In genomic region chr9:112494153-112494552, GRCh38 we compare ENCODE assay signal across 22 cellular contexts.
"Had no signal": no experiment of that assay in that cellular context is flagged by ENCODE, and none has a peak within 500 bp of the region (broad histone marks: within the 10 kb centered on the region; RNA-seq: fewer than 3 reads in every experiment).

No MANE protein-coding gene starts in this region.

- FAIRE-seq: astrocyte, endothelial cell of umbilical vein, frontal cortex had no signal

- H3K9me3 ChIP-seq: prostate gland had no signal

- ATAC-seq: activated CD4-positive, alpha-beta T cell treated with anti-CD3 and anti-CD28 coated beads for 36 hours; naive thymus-derived CD8-positive, alpha-beta T cell had no signal

- DNase-seq: activated B cell treated with CpG ODN at 0.5 μM for 24 hours; activated CD4-positive, alpha-beta memory T cell treated with anti-CD3 and anti-CD28 coated beads for 36 hours; activated CD4-positive, alpha-beta T cell treated with anti-CD3 and anti-CD28 coated beads for 36 hours; activated gamma-delta T cell treated with Interleukin-2 at 50 U/mL for 16 hours; central memory CD4-positive, alpha-beta T cell; effector memory CD4-positive, alpha-beta T cell; hippocampal formation; left ventricle myocardium inferior; stimulated activated CD4-positive, alpha-beta T cell treated with anti-CD3 and anti-CD28 coated beads, Interleukin-2, amount 100 ng/mL, for 48 hours; stimulated activated CD8-positive, alpha-beta memory T cell treated with anti-CD3 and anti-CD28 coated beads, Interleukin-4, amount 100 ng/mL, for 48 hours; stimulated activated naive CD4-positive, alpha-beta T cell; T1000 had no signal

- H3K36me3 ChIP-seq: esophagus muscularis mucosa, prostate gland, thoracic aorta had no signal

- H3K4me3 Mint-ChIP-seq: activated B cell treated with CpG ODN at 0.5 μM for 24 hours; activated CD4-positive, alpha-beta memory T cell treated with anti-CD3 and anti-CD28 coated beads for 36 hours; activated CD4-positive, alpha-beta T cell treated with anti-CD3 and anti-CD28 coated beads for 36 hours; activated naive CD4-positive, alpha-beta T cell treated with anti-CD3 and anti-CD28 coated beads, Interleukin-2, amount 50 U/mL, for 24 hours; naive thymus-derived CD8-positive, alpha-beta T cell; type B pancreatic cell had no signal

- H3K4me1 ChIP-seq: esophagus muscularis mucosa, prostate gland had no signal

- H3K4me3 ChIP-seq: esophagus muscularis mucosa, left ventricle myocardium inferior, prostate gland, thoracic aorta had no signal

- H3K27ac Mint-ChIP-seq: activated B cell treated with CpG ODN at 0.5 μM for 24 hours; activated CD4-positive, alpha-beta memory T cell treated with anti-CD3 and anti-CD28 coated beads for 36 hours; activated CD4-positive, alpha-beta T cell treated with anti-CD3 and anti-CD28 coated beads for 36 hours; activated naive CD4-positive, alpha-beta T cell treated with anti-CD3 and anti-CD28 coated beads, Interleukin-2, amount 50 U/mL, for 24 hours; T-helper 1 cell treated with Interleukin-12 subunit alpha and Interleukin-12 subunit beta and Interleukin-4 antibody, amounts not matched to agents 30 μg/mL and 1 μg/mL, for 36 hours; type B pancreatic cell had no signal

- H3K27me3 Mint-ChIP-seq: activated B cell treated with CpG ODN at 0.5 μM for 24 hours; activated CD4-positive, alpha-beta memory T cell treated with anti-CD3 and anti-CD28 coated beads for 36 hours; activated CD4-positive, alpha-beta T cell treated with anti-CD3 and anti-CD28 coated beads for 36 hours; activated naive CD4-positive, alpha-beta T cell treated with anti-CD3 and anti-CD28 coated beads, Interleukin-2, amount 50 U/mL, for 24 hours; naive thymus-derived CD8-positive, alpha-beta T cell; type B pancreatic cell had no signal

- H3K27ac ChIP-seq: esophagus muscularis mucosa, prostate gland had no signal

- H3K4me1 Mint-ChIP-seq: activated B cell treated with CpG ODN at 0.5 μM for 24 hours had no signal

- H3K27me3 ChIP-seq: esophagus muscularis mucosa had no signal
